In the genomic region with DNA sequence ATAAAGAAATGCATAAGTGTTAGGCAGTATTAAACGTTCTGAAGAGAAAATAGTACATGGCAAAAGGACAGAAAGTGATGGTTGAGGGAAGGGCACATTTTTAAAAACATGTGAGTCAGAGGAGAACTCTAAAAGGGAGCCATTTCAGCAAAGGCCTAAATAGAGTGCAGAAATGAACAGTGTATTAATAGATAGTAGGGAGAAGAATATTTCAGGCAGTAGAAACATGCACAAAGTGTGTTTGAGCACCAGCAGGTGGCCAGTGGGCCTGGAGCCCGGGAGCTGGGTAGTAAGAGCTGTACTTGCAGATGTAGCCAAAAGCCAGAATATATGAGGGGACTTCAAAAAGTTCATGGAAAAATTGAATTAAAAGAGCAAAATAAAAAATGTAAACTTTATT, we compare ENCODE assay signal across 11 cellular contexts.
"Had no signal": no experiment of that assay in that cellular context is flagged by ENCODE, and none has a peak within 500 bp of the region (broad histone marks: within the 10 kb centered on the region; RNA-seq: fewer than 3 reads in every experiment).

No MANE protein-coding gene starts in this region.

- DNase-seq: activated CD4-positive, alpha-beta T cell treated with anti-CD3 and anti-CD28 coated beads, Interleukin-2, amount 50 U/mL, for 1 hour; activated CD8-positive, alpha-beta memory T cell treated with anti-CD3 and anti-CD28 coated beads for 24 hours; activated naive CD8-positive, alpha-beta T cell treated with anti-CD3 and anti-CD28 coated beads, Interleukin-2, amount 10 ng/mL, durations not matched to agents 7 days and 5 days; ovary; stimulated activated CD4-positive, alpha-beta T cell treated with anti-CD3 and anti-CD28 coated beads, Interleukin-15, amount 100 ng/mL, for 24 hours; stimulated activated CD4-positive, alpha-beta T cell treated with anti-CD3 and anti-CD28 coated beads, Interleukin-4, amount 100 ng/mL, for 1 hour; stimulated activated naive CD4-positive, alpha-beta T cell; T-helper 1 cell; T1000 had no signal

- ATAC-seq: activated CD4-positive, CD25-positive, alpha-beta regulatory T cell treated with anti-CD3 and anti-CD28 coated beads, Interleukin-2, amount 50 U/mL, for 24 hours; SK-N-SH treated with all-trans-retinoic acid at 6 μM for 48 hours had no signal

- H3K27ac ChIP-seq: ovary had no signal

- H3K9me3 ChIP-seq: ovary had no signal

- H3K36me3 ChIP-seq: ovary had no signal

- H3K4me3 ChIP-seq: ovary had no signal

- H3K27me3 ChIP-seq: ovary had no signal
